7 cellular contexts compared by ENCODE assay signal in the genomic region with DNA sequence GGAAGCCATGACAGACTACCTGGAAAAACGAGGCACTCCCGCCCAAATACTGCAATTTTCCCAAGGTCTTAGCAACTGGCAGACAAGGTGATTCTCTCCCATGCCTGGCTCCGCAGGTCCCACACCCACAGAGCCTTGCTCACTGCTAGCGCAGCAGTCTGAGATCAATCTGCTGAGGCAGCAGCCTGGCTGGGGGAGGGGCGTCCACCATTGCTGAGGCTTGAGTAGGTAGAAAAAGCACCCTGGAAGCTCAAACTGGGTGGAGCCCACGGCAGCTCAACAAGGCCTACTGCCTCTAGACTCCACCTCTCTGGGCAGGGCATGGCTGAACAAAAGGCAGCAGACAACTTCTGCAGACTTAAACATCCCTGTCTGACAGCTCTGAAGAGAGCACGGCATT. TPM values are rescaled to one million over a fixed set of nuclear protein-coding genes. Genes with fewer than 3 reads are reported as not detected.
DNase-seq lines count a peak whose midpoint lies in the region; TF ChIP-seq lines count a peak whose summit lies in the region.
"Not testable (repeated sequence)": the region's sequence is repeated elsewhere in the genome, so short reads cannot be mapped to it uniquely, and the experiment has no call there.

No MANE protein-coding gene starts in this region.

- not testable (repeated sequence) for TF ChIP-seq CTCF in epithelial cell of esophagus (IDR thresholded peaks at IDR 0.05; ENCODE audit: insufficient read depth, low read depth, low read length, missing control alignments); parathyroid adenoma (IDR thresholded peaks at IDR 0.05)

- not testable (repeated sequence) for H2AK5ac ChIP-seq in mesenchymal stem cell (ENCODE audit: low read length, severe bottlenecking)

- not testable (repeated sequence) for H3K27me3 ChIP-seq in NT2/D1 (ENCODE audit: insufficient read depth, insufficient read length); mesenchymal stem cell (ENCODE audit: control insufficient read depth in 1 of 2, insufficient read depth in 1 of 2, low read length in 2 of 2); parathyroid adenoma (ENCODE audit: control insufficient read depth, insufficient read depth, low read length)

- not testable (repeated sequence) for H3K27ac Mint-ChIP-seq in activated CD4-positive, alpha-beta memory T cell treated with anti-CD3 and anti-CD28 coated beads for 36 hours

- H3K79me2 ChIP-seq in parathyroid adenoma: peaks cover 15% of the 10 kb centered on the region

- POLR2A ChIA-PET in activated CD4-positive, alpha-beta memory T cell treated with anti-CD3 and anti-CD28 coated beads for 36 hours (lab: Charles Lee): not testable (repeated sequence)

- not testable (repeated sequence) for H3K4me2 ChIP-seq in mesenchymal stem cell (ENCODE audit: low read length, poor library complexity, severe bottlenecking); parathyroid adenoma (ENCODE audit: low read length)

- not testable (repeated sequence) for H4K91ac ChIP-seq in mesenchymal stem cell (ENCODE audit: low read length)

- not testable (repeated sequence) for H3K27me3 Mint-ChIP-seq in activated CD4-positive, alpha-beta memory T cell treated with anti-CD3 and anti-CD28 coated beads for 36 hours

- peaks cover 39% of the 10 kb centered on the region for H3K4me1 Mint-ChIP-seq in activated CD4-positive, alpha-beta memory T cell treated with anti-CD3 and anti-CD28 coated beads for 36 hours (ENCODE audit: low read depth)

- not testable (repeated sequence) for H3K4ac ChIP-seq in mesenchymal stem cell (ENCODE audit: low read depth in 1 of 2, low read length in 2 of 2)

- H3K9me3 Mint-ChIP-seq in activated CD4-positive, alpha-beta memory T cell treated with anti-CD3 and anti-CD28 coated beads for 36 hours: not testable (repeated sequence)

- not testable (repeated sequence) for H3K4me3 Mint-ChIP-seq in activated CD4-positive, alpha-beta memory T cell treated with anti-CD3 and anti-CD28 coated beads for 36 hours

- not testable (repeated sequence) for H2BK120ac ChIP-seq in mesenchymal stem cell (ENCODE audit: low read depth, low read length)

- not testable (repeated sequence) for H3K14ac ChIP-seq in mesenchymal stem cell (ENCODE audit: low read length in 2 of 2)

- not testable (repeated sequence) for H3K9ac ChIP-seq in NT2/D1 (ENCODE audit: insufficient read length, low read depth); mesenchymal stem cell (ENCODE audit: low read length); parathyroid adenoma

- peaks cover 60% of the 10 kb centered on the region for H3K36me3 Mint-ChIP-seq in activated CD4-positive, alpha-beta memory T cell treated with anti-CD3 and anti-CD28 coated beads for 36 hours

- H2BK12ac ChIP-seq in mesenchymal stem cell (ENCODE audit: low read length in 2 of 2): not testable (repeated sequence)

- 91% methylated on average over 7 of the region's 7 CpGs for WGBS in mesenchymal stem cell

- not testable (repeated sequence) for H3K23ac ChIP-seq in mesenchymal stem cell (ENCODE audit: low read length in 2 of 2)

- peak; percentile 64 for DNase-seq in ELF-1 (ENCODE audit: low read depth, low spot score)
- peak; percentile 74 for DNase-seq in NT2/D1 (ENCODE audit: low read depth, low spot score)
- DNase-seq in activated CD4-positive, alpha-beta memory T cell treated with anti-CD3 and anti-CD28 coated beads for 36 hours: peak; percentile 36
- DNase-seq in epithelial cell of esophagus (ENCODE audit: low read depth): peak; percentile 39
- DNase-seq in iPS DF 19.7 (ENCODE audit: low read depth, low spot score): peak; percentile 9
- DNase-seq in mesenchymal stem cell: not testable (repeated sequence)

- H2BK5ac ChIP-seq in mesenchymal stem cell (ENCODE audit: low read depth, low read length, poor library complexity, severe bottlenecking): not testable (repeated sequence)

- H3K27ac ChIP-seq in mesenchymal stem cell (ENCODE audit: low read length, poor library complexity, severe bottlenecking): not testable (repeated sequence)
- H3K27ac ChIP-seq in parathyroid adenoma: peak overlapping the region; percentile 77

- H3K79me1 ChIP-seq in mesenchymal stem cell (replicated peaks; ENCODE audit: low read length, poor library complexity, severe bottlenecking): peaks cover 17% of the 10 kb centered on the region

- intact Hi-C loops in activated CD4-positive, alpha-beta memory T cell treated with anti-CD3 and anti-CD28 coated beads for 36 hours (cut with micrococcal nuclease): not testable (repeated sequence)

- H4K8ac ChIP-seq in mesenchymal stem cell (ENCODE audit: low read length): peak overlapping the region; percentile 28

- not testable (repeated sequence) for H2AFZ ChIP-seq in mesenchymal stem cell (ENCODE audit: low read depth, low read length)
- H2AFZ ChIP-seq in parathyroid adenoma: peak overlapping the region; percentile 59

- H3K18ac ChIP-seq in mesenchymal stem cell (ENCODE audit: low read depth in 1 of 2, low read length in 2 of 2): not testable (repeated sequence)

- H3K36me3 ChIP-seq in NT2/D1 (ENCODE audit: insufficient read depth, insufficient read length, low read length): peaks cover 37% of the 10 kb centered on the region
- H3K36me3 ChIP-seq in mesenchymal stem cell (ENCODE audit: control insufficient read depth in 1 of 2, insufficient read depth in 2 of 2, low read depth in 1 of 2, low read length in 2 of 2): peaks cover 12 to 39% of the 10 kb centered on the region in 2 experiments
- H3K36me3 ChIP-seq in parathyroid adenoma (ENCODE audit: control insufficient read depth, insufficient read depth, low read length): not testable (repeated sequence)

- not testable (repeated sequence) for H3K9me3 ChIP-seq in NT2/D1 (ENCODE audit: insufficient read depth, low read length); mesenchymal stem cell (ENCODE audit: control insufficient read depth, low read length); parathyroid adenoma (ENCODE audit: control insufficient read depth, low read length)

- CTCF ChIA-PET in activated CD4-positive, alpha-beta memory T cell treated with anti-CD3 and anti-CD28 coated beads for 36 hours (lab: Charles Lee): not testable (repeated sequence)

- H3K4me3 ChIP-seq in NT2/D1 (ENCODE audit: insufficient read length, low read depth); epithelial cell of esophagus (ENCODE audit: low read length); mesenchymal stem cell (ENCODE audit: insufficient read depth in 1 of 2, low read depth in 1 of 2, low read length in 2 of 2): not testable (repeated sequence)
- H3K4me3 ChIP-seq in parathyroid adenoma (ENCODE audit: low read depth, low read length): peak overlapping the region; percentile 13

- H2BK15ac ChIP-seq in mesenchymal stem cell (ENCODE audit: low read depth, poor library complexity, severe bottlenecking): not testable (repeated sequence)

- H3K4me1 ChIP-seq in NT2/D1 (ENCODE audit: insufficient read depth, insufficient read length); mesenchymal stem cell (ENCODE audit: control insufficient read depth, insufficient read depth, low read depth, low read length): not testable (repeated sequence)
- peaks cover 13% of the 10 kb centered on the region for H3K4me1 ChIP-seq in parathyroid adenoma

RNA-seq across cellular contexts. Expression of gene KDM5A, which starts 46.1 kb away (rescaled TPM):
- total RNA-seq in activated CD4-positive, alpha-beta memory T cell treated with anti-CD3 and anti-CD28 coated beads for 36 hours: 10 to 100 TPM; 59.7 to 63.5 TPM
- 30.0 TPM for polyA plus RNA-seq in mesenchymal stem cell (2013, experiment 1 of 2)
- 26.8 TPM for polyA plus RNA-seq in mesenchymal stem cell (2013, experiment 2 of 2)

RNA-seq across cellular contexts. Expression of gene CCDC77, which starts 58.4 kb away (rescaled TPM):
- 10 to 100 TPM; 14.4 to 14.7 TPM for total RNA-seq in activated CD4-positive, alpha-beta memory T cell treated with anti-CD3 and anti-CD28 coated beads for 36 hours
- 4.8 TPM for polyA plus RNA-seq in mesenchymal stem cell (2013, experiment 1 of 2)
- polyA plus RNA-seq in mesenchymal stem cell (2013, experiment 2 of 2): 6.6 TPM
